ENCODE assay signal across 30 cellular contexts in genomic region chr2:64656379-64656778, GRCh38. TPM values are rescaled to one million over a fixed set of nuclear protein-coding genes. Genes with fewer than 3 reads are reported as not detected.
DNase-seq lines count a peak whose midpoint lies in the region; ATAC-seq and TF ChIP-seq lines count a peak whose summit lies in the region.
"Had no signal": no experiment of that assay in that cellular context is flagged by ENCODE, and none has a peak within 500 bp of the region (broad histone marks: within the 10 kb centered on the region; RNA-seq: fewer than 3 reads in every experiment).

No MANE protein-coding gene starts in this region.

- no peaks in the 10 kb centered on the region for H3K27me3 ChIP-seq in CD4-positive, CD25-positive, alpha-beta regulatory T cell (ENCODE audit: control insufficient read depth, insufficient read depth, low read length)
- H3K27me3 ChIP-seq in SU-DHL-6 (ENCODE audit: low read length) (no peaks in the 10 kb centered on the region), prostate gland (replicated peaks; ENCODE audit: insufficient read depth) (no peaks in the 10 kb centered on the region)
- H3K27me3 ChIP-seq: BE2C, colonic mucosa, hepatocyte, right atrium auricular region, stomach, tibial artery, vagina had no signal

- H3K27ac Mint-ChIP-seq in CD4-positive, CD25-positive, alpha-beta regulatory T cell: peak overlapping the region in 2 of 3 donors; percentile 87
- peak overlapping the region; percentile 92 to 99 (median 97) for H3K27ac Mint-ChIP-seq in IgD-negative memory B cell
- H3K27ac Mint-ChIP-seq in neural crest cell (ENCODE audit: unreplicated experiment): no peak overlapping the region

- no peaks in the 10 kb centered on the region for H3K9me3 Mint-ChIP-seq in CD4-positive, CD25-positive, alpha-beta regulatory T cell
- H3K9me3 Mint-ChIP-seq in IgD-negative memory B cell (no peaks in the 10 kb centered on the region), neural crest cell (no peaks in the 10 kb centered on the region)

- no peak overlapping the region for H2AFZ ChIP-seq in SU-DHL-6 (ENCODE audit: low read depth, low read length, severe bottlenecking)
- H2AFZ ChIP-seq: hepatocyte had no signal

- TF ChIP-seq POLR2A in prostate gland (IDR thresholded peaks at IDR 0.05): no peak

- H3K27me3 Mint-ChIP-seq in CD4-positive, CD25-positive, alpha-beta regulatory T cell: no peaks in the 10 kb centered on the region
- H3K27me3 Mint-ChIP-seq in IgD-negative memory B cell: no peaks in the 10 kb centered on the region
- no peaks in the 10 kb centered on the region for H3K27me3 Mint-ChIP-seq in neural crest cell (ENCODE audit: low read depth)

- no peak for ATAC-seq in CD4-positive, CD25-positive, alpha-beta regulatory T cell (ENCODE audit: low read depth in 2 of 2)
- ATAC-seq in HG03469 (IDR thresholded peaks at IDR 0.05; ENCODE audit: unreplicated experiment): no peak
- ATAC-seq: lower lobe of right lung had no signal

- peaks cover 32% of the 10 kb centered on the region for H3K4me1 ChIP-seq in CD4-positive, CD25-positive, alpha-beta regulatory T cell (ENCODE audit: control insufficient read depth, insufficient read depth, low read length, poor library complexity, severe bottlenecking)
- H3K4me1 ChIP-seq in prostate gland (replicated peaks): no peaks in the 10 kb centered on the region
- H3K4me1 ChIP-seq: BE2C had no signal

- peak overlapping the region; percentile 94 for H3K9ac ChIP-seq in SU-DHL-6 (ENCODE audit: low read length)

- 97% methylated on average over 2 of the region's 2 CpGs for WGBS in prostate gland

- H3K36me3 Mint-ChIP-seq in CD4-positive, CD25-positive, alpha-beta regulatory T cell: no peaks in the 10 kb centered on the region
- H3K36me3 Mint-ChIP-seq in IgD-negative memory B cell (no peaks in the 10 kb centered on the region), neural crest cell (ENCODE audit: low read depth) (no peaks in the 10 kb centered on the region)

- intact Hi-C loops in prostate gland (cut with DNase I): no loop called here

- TF ChIP-seq CTCF in SU-DHL-6 (IDR thresholded peaks at IDR 0.05; ENCODE audit: insufficient read depth, low read length, poor library complexity, severe bottlenecking): no peak
- TF ChIP-seq CTCF in neural crest cell (conservative IDR thresholded peaks at IDR 0.05): no peak
- no peak for TF ChIP-seq CTCF in prostate gland (IDR thresholded peaks at IDR 0.05)

- no peaks in the 10 kb centered on the region for H3K9me3 ChIP-seq in CD4-positive, CD25-positive, alpha-beta regulatory T cell (ENCODE audit: control insufficient read depth in 2 of 2, low read length in 2 of 2)
- no peaks in the 10 kb centered on the region for H3K9me3 ChIP-seq in SU-DHL-6 (ENCODE audit: insufficient read depth, low read length)
- H3K9me3 ChIP-seq in prostate gland: no peaks in the 10 kb centered on the region
- H3K9me3 ChIP-seq: BE2C, Caco-2, colonic mucosa, lower lobe of right lung, right atrium auricular region, stomach, tibial artery, vagina had no signal

- peaks cover 23 to 73% (median 33%) of the 10 kb centered on the region in 4 donors for H3K4me1 Mint-ChIP-seq in CD4-positive, CD25-positive, alpha-beta regulatory T cell
- H3K4me1 Mint-ChIP-seq in IgD-negative memory B cell (peaks cover 52 to 68% (median 66%) of the 10 kb centered on the region in 3 donors), neural crest cell (peaks cover 37% of the 10 kb centered on the region)

- H3K4me3 Mint-ChIP-seq in CD4-positive, CD25-positive, alpha-beta regulatory T cell: peak overlapping the region in 1 of 4 donors; percentile 43
- peak overlapping the region in 3 of 4 donors; percentile 67 to 99 (median 82) for H3K4me3 Mint-ChIP-seq in IgD-negative memory B cell
- H3K4me3 Mint-ChIP-seq in neural crest cell: peak overlapping the region; percentile 32

- H4K20me1 ChIP-seq in SU-DHL-6 (ENCODE audit: low read depth, low read length): peaks cover 6% of the 10 kb centered on the region

- peak overlapping the region; percentile 37 for H3K27ac ChIP-seq in CD4-positive, CD25-positive, alpha-beta regulatory T cell (ENCODE audit: insufficient read depth, low read length, poor library complexity, severe bottlenecking)
- H3K27ac ChIP-seq in SU-DHL-6 (ENCODE audit: low read depth, low read length) (peak overlapping the region; percentile 95), prostate gland (no peak overlapping the region)
- H3K27ac ChIP-seq: colonic mucosa, epithelial cell of prostate, hepatocyte, lower lobe of right lung, RWPE1, vagina had no signal

- peaks cover 42% of the 10 kb centered on the region for H3K79me2 ChIP-seq in SU-DHL-6 (ENCODE audit: insufficient read depth, low read length)

- H3K9me2 ChIP-seq in SU-DHL-6 (replicated peaks; ENCODE audit: insufficient read depth, low read length): no peaks in the 10 kb centered on the region

- H3K36me3 ChIP-seq in CD4-positive, CD25-positive, alpha-beta regulatory T cell (ENCODE audit: control insufficient read depth, insufficient read depth, low read length): no peaks in the 10 kb centered on the region
- no peaks in the 10 kb centered on the region for H3K36me3 ChIP-seq in SU-DHL-6 (ENCODE audit: low read length)
- no peaks in the 10 kb centered on the region for H3K36me3 ChIP-seq in prostate gland
- H3K36me3 ChIP-seq: BE2C, colonic mucosa, lower lobe of right lung, right atrium auricular region, stomach, tibial artery, vagina had no signal

- peak overlapping the region; percentile 95 for H3K4me2 ChIP-seq in SU-DHL-6 (ENCODE audit: low read depth, low read length, poor library complexity, severe bottlenecking)
- H3K4me2 ChIP-seq: hepatocyte had no signal

- H3K4me3 ChIP-seq in CD4-positive, CD25-positive, alpha-beta regulatory T cell (ENCODE audit: low read depth, low read length): no peak overlapping the region
- H3K4me3 ChIP-seq in SU-DHL-6 (ENCODE audit: insufficient read depth, low read length, poor library complexity, severe bottlenecking) (no peak overlapping the region), prostate gland (no peak overlapping the region)
- H3K4me3 ChIP-seq: colonic mucosa, hepatocyte, lower lobe of right lung, right atrium auricular region, smooth muscle cell, stomach, tibial artery, vagina had no signal

- peaks cover 58% of the 10 kb centered on the region for H3F3A ChIP-seq in SU-DHL-6 (ENCODE audit: insufficient read depth)

- DNase-seq in CD4-positive, CD25-positive, alpha-beta regulatory T cell: no peak
- DNase-seq in neural crest cell (ENCODE audit: low read depth, low spot score): no peak
- DNase-seq in NCI-H446 (lab: John Stamatoyannopoulos, UW): no peak
- DNase-seq in prostate gland (ENCODE audit: low spot score): no peak
- no peak for DNase-seq in DMS153 (lab: John Stamatoyannopoulos, UW)
- DNase-seq: activated CD4-positive, alpha-beta T cell treated with anti-CD3 and anti-CD28 coated beads, Interleukin-2, amount 50 U/mL, for 1 hour; activated CD4-positive, CD25-positive, alpha-beta regulatory T cell; activated gamma-delta T cell; activated T-cell treated with anti-CD3 and anti-CD28 coated beads, Interleukin-2, amount 50 U/mL, for 1 hour; BE2C; Caco-2; colonic mucosa; DMS79; effector CD8-positive, alpha-beta T cell; lower lobe of right lung; NCI-H1436; NCI-H2081; NCI-H2227 treated with DMSO at 0.1 percent for 48 hours; NCI-H82; stomach; tibial artery had no signal

RNA-seq across cellular contexts. Expression of gene SERTAD2, which starts 2.7 kb away (rescaled TPM):
- 33.5 TPM for total RNA-seq in CD4-positive, CD25-positive, alpha-beta regulatory T cell
- 1 to 10 TPM; 4.2 to 7.5 (median 5.7) TPM for polyA plus RNA-seq in CD4-positive, CD25-positive, alpha-beta regulatory T cell
- polyA plus RNA-seq in IgD-negative memory B cell: 14.6 TPM
- 16.8 and 18.6 TPM in 2 replicates for total RNA-seq in neural crest cell
- 10 to 100 TPM; 15.3 to 26.0 TPM for total RNA-seq in prostate gland

Comparison
In these comparisons a context has a peak if more than half of its experiments do, and no peak if none do; other contexts are left out.
1. H3K27ac ChIP-seq: peak in CD4-positive, CD25-positive, alpha-beta regulatory T cell (single experiment) and SU-DHL-6 (single experiment); none in prostate gland (0 of 2).